ENCODE assay signal across 9 cellular contexts in the genomic region with DNA sequence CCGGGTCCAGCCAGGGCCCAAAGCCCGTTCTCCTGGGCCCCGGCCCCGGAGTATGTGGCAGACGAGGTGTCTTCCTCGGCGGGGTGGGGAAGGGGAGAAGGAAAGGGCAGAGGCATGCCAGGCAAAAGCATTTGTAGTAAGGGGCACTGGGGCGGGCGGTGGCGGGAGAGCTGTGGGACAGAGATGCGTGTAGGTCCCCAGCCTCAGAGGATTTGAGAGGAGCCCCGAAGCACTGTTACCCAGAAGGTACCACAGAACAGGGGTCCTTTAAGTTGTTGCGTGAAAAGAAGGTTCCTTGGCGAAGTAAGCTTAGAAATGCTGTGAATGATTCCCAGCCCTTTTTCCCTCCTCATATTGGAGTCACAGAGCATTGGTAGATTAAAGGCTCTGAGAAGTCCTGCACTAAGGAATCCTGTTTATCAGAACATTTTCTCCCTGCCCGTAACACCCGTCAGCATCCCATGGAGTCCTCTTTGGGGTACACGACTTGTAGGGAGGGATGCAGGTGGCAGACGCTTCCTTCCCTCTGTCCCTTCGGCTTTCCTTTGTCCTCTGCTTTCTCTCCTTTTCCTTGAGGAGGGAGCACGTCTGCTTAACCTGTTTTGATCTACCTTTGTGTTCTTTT. TPM values are rescaled to one million over a fixed set of nuclear protein-coding genes. Genes with fewer than 3 reads are reported as not detected.
DNase-seq lines count a peak whose midpoint lies in the region; ATAC-seq, FAIRE-seq and TF ChIP-seq lines count a peak whose summit lies in the region.
"Had no signal": no experiment of that assay in that cellular context is flagged by ENCODE, and none has a peak within 500 bp of the region (broad histone marks: within the 10 kb centered on the region; RNA-seq: fewer than 3 reads in every experiment).

No MANE protein-coding gene starts in this region.

- H3K27ac ChIP-seq in BLaER1 treated with 17β-estradiol and CSF1 and Interleukin-3, amounts not matched to agents 10 nM and 100 nM = peak overlapping the region; percentile 58 to 87 (median 78); a peak in 21 of 22 replicates
- H3K27ac ChIP-seq in KOPT-K1 (ENCODE audit: low read depth, low read length, poor library complexity, severe bottlenecking) (peak overlapping the region; percentile 32), H1 (ENCODE audit: low read depth, low read length) (0 out of 2 replicates have a peak overlapping the region, but pooled peaks have one; percentile 28), neuronal stem cell (replicated peaks; ENCODE audit: low read length) (no peak overlapping the region)

- no peak overlapping the region for H4K91ac ChIP-seq in H1 (replicated peaks; ENCODE audit: insufficient read length, low read length)
- no peak overlapping the region for H4K91ac ChIP-seq in neuronal stem cell (ENCODE audit: low read depth, low read length, poor library complexity)

- peaks cover 24 to 53% (median 37%) of the 10 kb centered on the region in 11 experiments for H3K27me3 ChIP-seq in BLaER1 treated with 17β-estradiol and CSF1 and Interleukin-3, amounts not matched to agents 10 nM and 100 nM
- H3K27me3 ChIP-seq in H1 (replicated peaks in 1 of 4; ENCODE audit: control insufficient read depth in 3 of 4, extremely low read depth in 1 of 4, insufficient read depth in 3 of 4, low read length in 3 of 4) = peaks cover 0 to 6% (median 3%) of the 10 kb centered on the region in 4 experiments; a peak in 2 of 7 replicates
- H3K27me3 ChIP-seq in neuronal stem cell (ENCODE audit: control insufficient read depth in 3 of 3, insufficient read depth in 3 of 3, low read depth in 1 of 3, low read length in 3 of 3) = peaks cover 0 to 11% (median 0%) of the 10 kb centered on the region in 3 experiments

- H3K36me3 ChIP-seq in BLaER1 treated with 17β-estradiol and CSF1 and Interleukin-3, amounts not matched to agents 10 nM and 100 nM = peaks cover 3 to 23% (median 8%) of the 10 kb centered on the region in 11 experiments
- peaks cover 14% of the 10 kb centered on the region for H3K36me3 ChIP-seq in KOPT-K1 (ENCODE audit: insufficient read depth, low read length)
- H3K36me3 ChIP-seq in H1 (ENCODE audit: control insufficient read depth in 2 of 4, insufficient read depth in 4 of 4, low read length in 3 of 4) = peaks cover 0 to 8% (median 3%) of the 10 kb centered on the region in 4 experiments; a peak in 2 of 8 replicates
- H3K36me3 ChIP-seq in neuronal stem cell (replicated peaks in 1 of 2; ENCODE audit: control insufficient read depth in 2 of 2, insufficient read depth in 2 of 2, low read length in 2 of 2) = peaks cover 42 to 82% of the 10 kb centered on the region in 2 donors

- POLR2A ChIA-PET in H1 (lab: Charles Lee; ENCODE audit: partially characterized antibody) = interaction anchor here (0.6 to 7.0 kb wide), 11 partner anchors 7 to 277 kb away, joined by 3 to 65 read pairs (median 3); partner anchors contain the start of genes GAREM2, HADHA, HADHB and RAB10

- peaks cover 3% of the 10 kb centered on the region; the same call in 1 of the 2 replicates for H3K23me2 ChIP-seq in H1 (ENCODE audit: low read depth, low read length)

- 53% methylated on average over 16 of the region's 20 CpGs; no CpG with 5 or more reads in 1 of the 2 experiments for whole genome bisulfite sequencing in H1 (ENCODE audit: extremely low coverage in 1 of 2, insufficient coverage in 1 of 2, insufficient read length in 1 of 2, insufficient replicate concordance in 2 of 2, low coverage in 1 of 2, low lambda C conversion rate in 2 of 2, missing lambda C conversion rate in 1 of 2), 2 experiments
- no CpG with 5 or more reads among the region's 20 CpGs for WGBS in neuronal stem cell (ENCODE audit: extremely low coverage in 2 of 2, insufficient read length in 2 of 2, insufficient replicate concordance in 1 of 2), 2 donors

- DNase-seq in H1 (ENCODE audit: low read depth in 1 of 2, low spot score in 2 of 2) = no peak
- no peak for DNase-seq in neuronal stem cell (ENCODE audit: low spot score)
- DNase-seq in mesenteric fat pad (ENCODE audit: low spot score) = no peak
- no peak for DNase-seq in SKM-1 (lab: John Stamatoyannopoulos, UW; ENCODE audit: unreplicated experiment)

- H4K5ac ChIP-seq in H1 (ENCODE audit: insufficient read length, low read depth, low read length) = no peak overlapping the region

- H4K20me1 ChIP-seq in BLaER1 treated with 17β-estradiol and CSF1 and Interleukin-3, amounts not matched to agents 10 nM and 100 nM = peaks cover 0 to 33% (median 2%) of the 10 kb centered on the region in 11 experiments; a peak in 8 of 22 replicates
- H4K20me1 ChIP-seq in H1 (replicated peaks in 1 of 2; ENCODE audit: control insufficient read depth in 1 of 2, insufficient read depth in 2 of 2, low read length in 2 of 2) = peaks cover 0 to 2% of the 10 kb centered on the region in 2 experiments

- TF ChIP-seq RAD21 in H1 (IDR thresholded peaks at IDR 0.05 in 1 of 2, conservative IDR thresholded peaks at IDR 0.05 in 1 of 2; ENCODE audit: low read depth in 2 of 2, low read length in 2 of 2) = no peak

- H3K4me2 ChIP-seq in BLaER1 treated with 17β-estradiol and CSF1 and Interleukin-3, amounts not matched to agents 10 nM and 100 nM = peak overlapping the region; percentile 78 to 96 (median 89)
- H3K4me2 ChIP-seq in H1 (ENCODE audit: insufficient read depth in 1 of 2, low read depth in 2 of 2, low read length in 2 of 2) = peak overlapping the region; percentile 59 to 96
- no peak overlapping the region for H3K4me2 ChIP-seq in neuronal stem cell (ENCODE audit: insufficient read depth, low read length, poor library complexity, severe bottlenecking)

- TF ChIP-seq CTCF in H1 (IDR thresholded peaks at IDR 0.05; ENCODE audit: control extremely low read depth in 1 of 3, insufficient read depth in 1 of 3, low read depth in 1 of 3, low read length in 3 of 3) = no peak

- H3K4ac ChIP-seq in H1 (replicated peaks; ENCODE audit: insufficient read length, low read depth, low read length) (no peak overlapping the region), neuronal stem cell (ENCODE audit: low read length) (no peak overlapping the region)

- no peak for TF ChIP-seq EP300 in H1 (IDR thresholded peaks at IDR 0.05; ENCODE audit: borderline replicate concordance in 1 of 2, low read depth in 2 of 2, low read length in 2 of 2)

- H2BK12ac ChIP-seq in H1 (ENCODE audit: low read depth, low read length) (0 out of 2 replicates have a peak overlapping the region, but pooled peaks have one; percentile 39), neuronal stem cell (ENCODE audit: low read length) (no peak overlapping the region)

- no peaks in the 10 kb centered on the region for H3K79me2 ChIP-seq in H1 (ENCODE audit: control insufficient read depth in 1 of 2, insufficient read depth in 2 of 2, low read length in 2 of 2)

- H4K8ac ChIP-seq in H1 (ENCODE audit: extremely low read depth, insufficient read depth, low read length) = no peak overlapping the region
- H4K8ac ChIP-seq in neuronal stem cell (ENCODE audit: low read depth, low read length) = no peak overlapping the region

- H2BK15ac ChIP-seq in H1 (ENCODE audit: low read length) (peak overlapping the region; percentile 16; the same call in 1 of the 2 replicates), neuronal stem cell (ENCODE audit: low read length) (no peak overlapping the region)

- H3K9me3 ChIP-seq in BLaER1 treated with 17β-estradiol and CSF1 and Interleukin-3, amounts not matched to agents 10 nM and 100 nM (replicated peaks in 1 of 11) = no peaks in the 10 kb centered on the region
- H3K9me3 ChIP-seq in KOPT-K1 (ENCODE audit: insufficient read depth, low read length, poor library complexity, severe bottlenecking) (no peaks in the 10 kb centered on the region), H1 (ENCODE audit: insufficient read depth in 2 of 2, low read depth in 1 of 2, low read length in 1 of 2) (no peaks in the 10 kb centered on the region), neuronal stem cell (replicated peaks in 1 of 2; ENCODE audit: control insufficient read depth in 2 of 2, insufficient read depth in 1 of 2, low read depth in 1 of 2, low read length in 2 of 2) (no peaks in the 10 kb centered on the region)

- H2AFZ ChIP-seq in H1 (ENCODE audit: low read length) (no peak overlapping the region), neuronal stem cell (ENCODE audit: low read length) (no peak overlapping the region)

- H3K18ac ChIP-seq in H1 (ENCODE audit: extremely low read depth, low read length) (no peak overlapping the region), neuronal stem cell (ENCODE audit: low read length) (peak overlapping the region; percentile 60)

- H2BK5ac ChIP-seq in H1 (ENCODE audit: low read depth, low read length) (no peak overlapping the region), neuronal stem cell (ENCODE audit: low read length) (no peak overlapping the region)

- H3K56ac ChIP-seq in H1 (replicated peaks; ENCODE audit: insufficient read length, low read depth, low read length) = no peak overlapping the region

- no peak overlapping the region for H3K23ac ChIP-seq in H1 (ENCODE audit: insufficient read length)
- peak overlapping the region; percentile 14 for H3K23ac ChIP-seq in neuronal stem cell (ENCODE audit: low read depth, low read length, poor library complexity)

- no peak for FAIRE-seq in H1 (lab: Jason Lieb, UNC)
- FAIRE-seq: keratinocyte had no signal

- H2AK5ac ChIP-seq in H1 (ENCODE audit: low read depth, low read length) (peak overlapping the region; percentile 48; the same call in 1 of the 2 replicates), neuronal stem cell (ENCODE audit: low read depth, low read length) (no peak overlapping the region)

- no peak for TF ChIP-seq POLR2A in H1 (IDR thresholded peaks at IDR 0.05; ENCODE audit: control extremely low read depth in 1 of 2, low read depth in 2 of 2, low read length in 2 of 2)

- peaks cover 16 to 32% (median 24%) of the 10 kb centered on the region in 10 experiments for H3K4me1 ChIP-seq in BLaER1 treated with 17β-estradiol and CSF1 and Interleukin-3, amounts not matched to agents 10 nM and 100 nM
- H3K4me1 ChIP-seq in H1 (replicated peaks in 1 of 4; ENCODE audit: control insufficient read depth in 3 of 4, insufficient read depth in 4 of 4, low read length in 3 of 4) = peaks cover 0 to 8% (median 2%) of the 10 kb centered on the region in 4 experiments; a peak in 5 of 7 replicates
- H3K4me1 ChIP-seq in neuronal stem cell (ENCODE audit: control insufficient read depth in 2 of 2, insufficient read depth in 1 of 2, low read depth in 1 of 2, low read length in 2 of 2) = peaks cover 0 to 3% of the 10 kb centered on the region in 2 donors

- ATAC-seq in HG02970 (IDR thresholded peaks at IDR 0.05; ENCODE audit: low FRiP score, unreplicated experiment) (no peak), HG02571 (IDR thresholded peaks at IDR 0.05; ENCODE audit: unreplicated experiment) (no peak)

- CTCF ChIA-PET in H1 (lab: Charles Lee; ENCODE audit: partially characterized antibody) = interaction anchor here (0.5 to 2.5 kb wide), 14 partner anchors 10 to 339 kb away, joined by 3 to 23 read pairs (median 3); partner anchors contain the start of gene GAREM2

- no peak overlapping the region for H3K14ac ChIP-seq in H1 (ENCODE audit: insufficient read length)
- H3K14ac ChIP-seq in neuronal stem cell (ENCODE audit: low read length) = no peak overlapping the region

- H2BK20ac ChIP-seq in H1 (ENCODE audit: low read length) = no peak overlapping the region

- H3K79me1 ChIP-seq in H1 (ENCODE audit: low read depth, low read length) (peaks cover 2% of the 10 kb centered on the region; the same call in 1 of the 2 replicates), neuronal stem cell (ENCODE audit: low read depth, low read length) (peaks cover 3% of the 10 kb centered on the region)

- H3K4me3 ChIP-seq in BLaER1 treated with 17β-estradiol and CSF1 and Interleukin-3, amounts not matched to agents 10 nM and 100 nM = peak overlapping the region; percentile 63 to 76 (median 68)
- H3K4me3 ChIP-seq in H1 (ENCODE audit: extremely low read depth in 1 of 4, insufficient read depth in 2 of 4, low read depth in 3 of 4, low read length in 4 of 4) (peak overlapping the region; percentile 31 to 77 (median 50)), neuronal stem cell (ENCODE audit: low read length in 2 of 2) (no peak overlapping the region)

- H2BK120ac ChIP-seq in H1 (replicated peaks; ENCODE audit: low read depth, low read length) = no peak overlapping the region
- no peak overlapping the region for H2BK120ac ChIP-seq in neuronal stem cell (ENCODE audit: low read depth, low read length)

- H3K9ac ChIP-seq in BLaER1 treated with 17β-estradiol and CSF1 and Interleukin-3, amounts not matched to agents 10 nM and 100 nM = peak overlapping the region; percentile 70 to 88 (median 84)
- H3K9ac ChIP-seq in H1 (replicated peaks in 1 of 4; ENCODE audit: extremely low read depth in 1 of 4, low read depth in 3 of 4, low read length in 3 of 4) (peak overlapping the region in 2 of 4 experiments; percentile 34 to 53; a peak in 4 of 7 replicates), neuronal stem cell (ENCODE audit: low read depth, low read length, poor library complexity) (peak overlapping the region; percentile 1)

RNA-seq across cellular contexts. Expression of gene GAREM2, which starts 12.5 kb away (rescaled TPM):
- total RNA-seq in H1 (2021; fragmentation: NEBNext Ultra II Directional; extraction: Animal tissue kit (Norgen Biotek cat#: 25700)) = 19.9 and 23.0 TPM in 2 replicates
- 19.9 and 26.8 TPM in 2 replicates for polyA plus RNA-seq in H1 (2011; rRNA removed)
- 15.8 TPM for polyA plus RNA-seq in H1 (2011; cell fraction: cytosol; rRNA removed)
- polyA plus RNA-seq in H1 (2011; cell fraction: nucleus; rRNA removed) = 41.1 TPM
- 13.0 to 18.4 TPM (median 16.4 TPM) in 4 replicates for polyA plus RNA-seq in H1 (2012, experiment 1 of 2)
- polyA plus RNA-seq in H1 (2012, experiment 2 of 2) = 13.4 TPM
- 25.4 TPM for polyA plus RNA-seq in H1 (2013, experiment 1 of 2)
- polyA plus RNA-seq in H1 (2013, experiment 2 of 2) = 20.1 TPM
- 16.4 and 22.5 TPM in 2 replicates for polyA minus RNA-seq in H1 (2011; rRNA and poly(A)+ RNA removed)
- polyA minus RNA-seq in H1 (2011; cell fraction: cytosol; rRNA and poly(A)+ RNA removed) = 14.2 TPM
- 20.2 TPM for polyA minus RNA-seq in H1 (2011; cell fraction: nucleus; rRNA and poly(A)+ RNA removed)
- polyA plus RNA-seq in neuronal stem cell (2013, experiment 1 of 2) = 40.3 TPM
- 43.9 TPM for polyA plus RNA-seq in neuronal stem cell (2013, experiment 2 of 2)
- total RNA-seq in mesenteric fat pad = 6.8 TPM

RNA-seq across cellular contexts. Expression of gene HADHA, which starts 59.0 kb away (rescaled TPM):
- total RNA-seq in H1 (2021; fragmentation: NEBNext Ultra II Directional; extraction: Animal tissue kit (Norgen Biotek cat#: 25700)) = 126 and 131 TPM in 2 replicates
- 52.7 and 64.6 TPM in 2 replicates for polyA plus RNA-seq in H1 (2011; rRNA removed)
- 80.8 TPM for polyA plus RNA-seq in H1 (2011; cell fraction: cytosol; rRNA removed)
- polyA plus RNA-seq in H1 (2011; cell fraction: nucleus; rRNA removed) = 84.6 TPM
- 116 to 127 TPM (median 126 TPM) in 4 replicates for polyA plus RNA-seq in H1 (2012, experiment 1 of 2)
- polyA plus RNA-seq in H1 (2012, experiment 2 of 2) = 31.2 TPM
- polyA plus RNA-seq in H1 (2013, experiment 1 of 2) = 83.2 TPM
- polyA plus RNA-seq in H1 (2013, experiment 2 of 2) = 76.6 TPM
- 117 and 126 TPM in 2 replicates for polyA minus RNA-seq in H1 (2011; rRNA and poly(A)+ RNA removed)
- 64.5 TPM for polyA minus RNA-seq in H1 (2011; cell fraction: cytosol; rRNA and poly(A)+ RNA removed)
- polyA minus RNA-seq in H1 (2011; cell fraction: nucleus; rRNA and poly(A)+ RNA removed) = 60.4 TPM
- 77.9 TPM for polyA plus RNA-seq in neuronal stem cell (2013, experiment 1 of 2)
- polyA plus RNA-seq in neuronal stem cell (2013, experiment 2 of 2) = 75.7 TPM
- 220 TPM for total RNA-seq in mesenteric fat pad

RNA-seq across cellular contexts. Expression of gene HADHB, which starts 59.3 kb away (rescaled TPM):
- total RNA-seq in H1 (2021; fragmentation: NEBNext Ultra II Directional; extraction: Animal tissue kit (Norgen Biotek cat#: 25700)) = 52.3 and 57.3 TPM in 2 replicates
- 39.2 and 47.7 TPM in 2 replicates for polyA plus RNA-seq in H1 (2011; rRNA removed)
- polyA plus RNA-seq in H1 (2011; cell fraction: cytosol; rRNA removed) = 46.8 TPM
- polyA plus RNA-seq in H1 (2011; cell fraction: nucleus; rRNA removed) = 29.5 TPM
- 42.2 to 53.0 TPM (median 47.4 TPM) in 4 replicates for polyA plus RNA-seq in H1 (2012, experiment 1 of 2)
- 17.9 TPM for polyA plus RNA-seq in H1 (2012, experiment 2 of 2)
- 31.6 TPM for polyA plus RNA-seq in H1 (2013, experiment 1 of 2)
- polyA plus RNA-seq in H1 (2013, experiment 2 of 2) = 29.6 TPM
- polyA minus RNA-seq in H1 (2011; rRNA and poly(A)+ RNA removed) = 76.3 and 83.8 TPM in 2 replicates
- polyA minus RNA-seq in H1 (2011; cell fraction: cytosol; rRNA and poly(A)+ RNA removed) = 23.3 TPM
- 29.7 TPM for polyA minus RNA-seq in H1 (2011; cell fraction: nucleus; rRNA and poly(A)+ RNA removed)
- polyA plus RNA-seq in neuronal stem cell (2013, experiment 1 of 2) = 30.6 TPM
- polyA plus RNA-seq in neuronal stem cell (2013, experiment 2 of 2) = 31.4 TPM
- total RNA-seq in mesenteric fat pad = 224 TPM

Comparison
In these comparisons a context has a peak if more than half of its experiments do, and no peak if none do; other contexts are left out.
1. H3K4me3 ChIP-seq: peak in BLaER1 treated with 17β-estradiol and CSF1 and Interleukin-3, amounts not matched to agents 10 nM and 100 nM (10 of 10) and H1 (4 of 4); none in neuronal stem cell (0 of 2).